In the genomic region with DNA sequence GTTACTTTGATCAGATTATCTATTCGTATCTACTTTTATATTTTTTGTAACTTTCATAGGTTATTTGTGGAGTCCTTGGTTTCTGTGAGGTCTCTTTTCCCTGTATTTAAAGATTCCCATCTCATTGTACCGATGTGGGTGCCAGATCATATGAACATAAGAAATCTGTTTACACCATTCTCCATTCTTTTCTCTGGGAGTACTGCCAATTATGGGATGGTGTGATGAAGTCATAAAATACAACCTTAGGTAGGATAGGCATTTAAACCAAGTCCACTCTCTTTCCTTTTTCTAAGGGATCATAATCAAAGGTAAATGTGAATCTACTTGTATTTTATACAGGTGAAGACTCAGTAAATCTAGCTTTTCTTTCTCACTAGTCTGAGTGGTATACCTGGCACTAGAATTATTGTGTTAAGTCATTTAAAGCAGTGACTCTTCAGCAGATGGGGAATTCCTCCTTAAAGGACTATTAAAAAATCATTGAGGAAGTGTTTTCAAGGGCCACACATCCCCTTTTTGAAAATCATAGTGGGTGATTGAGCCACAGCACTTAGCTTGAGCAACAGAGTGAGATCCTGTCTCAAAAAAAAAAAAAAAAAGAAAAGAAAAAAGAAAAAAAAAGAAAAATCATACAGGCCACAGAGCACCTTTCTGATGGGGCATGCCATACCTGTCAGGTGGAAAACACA, we compare ENCODE assay signal across 9 cellular contexts. TPM values are rescaled to one million over a fixed set of nuclear protein-coding genes. Genes with fewer than 3 reads are reported as not detected.
DNase-seq lines count a peak whose midpoint lies in the region; ATAC-seq, FAIRE-seq and TF ChIP-seq lines count a peak whose summit lies in the region.
"Had no signal": no experiment of that assay in that cellular context is flagged by ENCODE, and none has a peak within 500 bp of the region (broad histone marks: within the 10 kb centered on the region; RNA-seq: fewer than 3 reads in every experiment).

No MANE protein-coding gene starts in this region.

- TF ChIP-seq CTCF in AG10803 (conservative IDR thresholded peaks at IDR 0.05; ENCODE audit: low read length) (no peak), keratinocyte (optimal IDR thresholded peaks at IDR 0.05 in 1 of 3, IDR thresholded peaks at IDR 0.05 in 1 of 3, conservative IDR thresholded peaks at IDR 0.05 in 1 of 3; ENCODE audit: extremely low read depth in 1 of 3, insufficient read depth in 2 of 3, low read length in 3 of 3) (no peak), D721Med (IDR thresholded peaks at IDR 0.05; ENCODE audit: insufficient read depth, missing control alignments) (no peak)

- dilution Hi-C loops in keratinocyte (cut with MboI; ENCODE audit: extremely low pct_ligation_motif_present, low sequenced_read_pairs) = no loop called here

- H3K9me1 ChIP-seq in keratinocyte (ENCODE audit: control insufficient read depth, extremely low read depth, insufficient read depth, low read length) = no peaks in the 10 kb centered on the region

- H3K27ac ChIP-seq in keratinocyte (ENCODE audit: control insufficient read depth, insufficient read depth, low read length) = no peak overlapping the region

- H3K27me3 ChIP-seq in keratinocyte (ENCODE audit: control insufficient read depth, extremely low read depth, insufficient read depth, low read length) = no peaks in the 10 kb centered on the region

- FAIRE-seq in keratinocyte (lab: Jason Lieb, UNC) = peak; percentile 20
- no peak for FAIRE-seq in D721Med (lab: Jason Lieb, UNC)
- FAIRE-seq: frontal cortex had no signal

- H3K4me2 ChIP-seq in keratinocyte (ENCODE audit: control insufficient read depth, extremely low read depth, insufficient read depth, low read depth, low read length) = no peak overlapping the region

- peak; percentile 61 for DNase-seq in AG10803 (ENCODE audit: low read depth)
- DNase-seq in SKM-1 (lab: John Stamatoyannopoulos, UW; ENCODE audit: unreplicated experiment) = peak; percentile 64
- no peak for DNase-seq in keratinocyte (ENCODE audit: low read depth, low spot score)
- DNase-seq in T-helper 9 cell = no peak
- DNase-seq in occipital lobe (lab: John Stamatoyannopoulos, UW) = no peak
- DNase-seq in D721Med (ENCODE audit: insufficient read length, low spot score) = no peak

- H3K4me1 ChIP-seq in keratinocyte (ENCODE audit: control insufficient read depth, extremely low read depth, insufficient read depth, low read length) = no peaks in the 10 kb centered on the region

- H2AFZ ChIP-seq in keratinocyte (ENCODE audit: control insufficient read depth, low read length) = peak overlapping the region; percentile 6

- no peaks in the 10 kb centered on the region for H3K79me2 ChIP-seq in keratinocyte (ENCODE audit: control insufficient read depth, insufficient read depth, low read length)

- H3K9me3 ChIP-seq in keratinocyte (ENCODE audit: control insufficient read depth, low read depth, low read length) = no peaks in the 10 kb centered on the region

- no peak overlapping the region for H3K9ac ChIP-seq in keratinocyte (ENCODE audit: control insufficient read depth, extremely low read depth, insufficient read depth, low read length)

- no peaks in the 10 kb centered on the region for H3K36me3 ChIP-seq in keratinocyte (ENCODE audit: control insufficient read depth in 2 of 2, extremely low read depth in 1 of 2, insufficient read depth in 2 of 2, low read length in 2 of 2)

- no peaks in the 10 kb centered on the region for H4K20me1 ChIP-seq in keratinocyte (ENCODE audit: control insufficient read depth, extremely low read depth, insufficient read depth, low read length)

- peak; percentile 55 for ATAC-seq in HG02759 (IDR thresholded peaks at IDR 0.05; ENCODE audit: unreplicated experiment)
- ATAC-seq in HG02884 (IDR thresholded peaks at IDR 0.05; ENCODE audit: unreplicated experiment) = no peak

- H3K4me3 ChIP-seq in AG10803 (ENCODE audit: low read length) (no peak overlapping the region), keratinocyte (ENCODE audit: control insufficient read depth in 2 of 3, extremely low read depth in 1 of 3, insufficient read depth in 2 of 3, low read depth in 1 of 3, low read length in 3 of 3) (no peak overlapping the region)

RNA-seq across cellular contexts. Expression of a gene that starts 12.3 kb away (rescaled TPM):
- polyA plus RNA-seq in keratinocyte = 24.6 to 133 TPM (median 88.9 TPM) in 3 replicates
- 42.2 TPM for polyA plus RNA-seq in keratinocyte (2011; ENCODE audit: low read depth)
- polyA plus RNA-seq in keratinocyte (2011; cell fraction: cytosol; rRNA removed) = 20.8 and 25.5 TPM in 2 replicates
- 190 and 207 TPM in 2 replicates for polyA plus RNA-seq in keratinocyte (2011; cell fraction: nucleus; rRNA removed)
- polyA plus RNA-seq in keratinocyte (2012; ENCODE audit: low replicate concordance) = 9.0 and 40.2 TPM in 2 replicates
- polyA minus RNA-seq in keratinocyte = 17.8 to 168 TPM (median 144 TPM) in 3 replicates
- polyA minus RNA-seq in keratinocyte (2011; cell fraction: cytosol; rRNA and poly(A)+ RNA removed) = 35.3 TPM
- polyA minus RNA-seq in keratinocyte (2011; cell fraction: nucleus; rRNA and poly(A)+ RNA removed) = 161 and 247 TPM in 2 replicates
- total RNA-seq in occipital lobe = 2.3 TPM

RNA-seq across cellular contexts. Expression of a gene that starts 58.0 kb away (rescaled TPM):
- 15.8 to 19.9 TPM (median 16.8 TPM) in 3 replicates for polyA plus RNA-seq in keratinocyte
- polyA plus RNA-seq in keratinocyte (2011; ENCODE audit: low read depth) = 2.6 TPM
- 10.2 and 14.8 TPM in 2 replicates for polyA plus RNA-seq in keratinocyte (2011; cell fraction: cytosol; rRNA removed)
- polyA plus RNA-seq in keratinocyte (2011; cell fraction: nucleus; rRNA removed) = 14.9 and 18.2 TPM in 2 replicates
- 1.6 and 13.9 TPM in 2 replicates for polyA plus RNA-seq in keratinocyte (2012; ENCODE audit: low replicate concordance)
- 28.7 to 36.9 TPM (median 35.8 TPM) in 3 replicates for polyA minus RNA-seq in keratinocyte
- polyA minus RNA-seq in keratinocyte (2011; cell fraction: cytosol; rRNA and poly(A)+ RNA removed) = 13.8 TPM
- polyA minus RNA-seq in keratinocyte (2011; cell fraction: nucleus; rRNA and poly(A)+ RNA removed) = 19.4 and 27.1 TPM in 2 replicates
- total RNA-seq in occipital lobe = 21.1 TPM

Comparison
In these comparisons a context has a peak if more than half of its experiments do, and no peak if none do; other contexts are left out.
1. DNase-seq: peak in AG10803 (single experiment) and SKM-1 (single experiment); none in keratinocyte (single experiment), T-helper 9 cell (single experiment), occipital lobe (single experiment) and D721Med (single experiment).